Comparison of ENCODE assay signal across 7 cellular contexts in genomic region chr22:39522567-39523300, GRCh38. TPM values are rescaled to one million over a fixed set of nuclear protein-coding genes. Genes with fewer than 3 reads are reported as not detected.
A peak's percentile ranks its signal among the peaks of the same experiment; 100 is the strongest.
DNase-seq lines count a peak whose midpoint lies in the region; ATAC-seq and TF ChIP-seq lines count a peak whose summit lies in the region.

No MANE protein-coding gene starts in this region.

- H3K9me3 ChIP-seq in gastroesophageal sphincter = no peaks in the 10 kb centered on the region

- H3K4me3 Mint-ChIP-seq in activated CD8-positive, alpha-beta memory T cell treated with anti-CD3 and anti-CD28 coated beads, Interleukin-2, amount 10 ng/mL, durations not matched to agents 7 days and 5 days = peak overlapping the region; percentile 86

- peak overlapping the region; percentile 27 for H3K9ac ChIP-seq in rectal smooth muscle tissue (ENCODE audit: low read length)

- H3K27ac Mint-ChIP-seq in activated CD8-positive, alpha-beta memory T cell treated with anti-CD3 and anti-CD28 coated beads, Interleukin-2, amount 10 ng/mL, durations not matched to agents 7 days and 5 days = peak overlapping the region; percentile 94

- H3K4me1 Mint-ChIP-seq in activated CD8-positive, alpha-beta memory T cell treated with anti-CD3 and anti-CD28 coated beads, Interleukin-2, amount 10 ng/mL, durations not matched to agents 7 days and 5 days = peaks cover 63% of the 10 kb centered on the region

- H3K27me3 Mint-ChIP-seq in activated CD8-positive, alpha-beta memory T cell treated with anti-CD3 and anti-CD28 coated beads, Interleukin-2, amount 10 ng/mL, durations not matched to agents 7 days and 5 days = no peaks in the 10 kb centered on the region

- no peak for TF ChIP-seq EP300 in gastroesophageal sphincter (IDR thresholded peaks at IDR 0.05)

- H3K27ac ChIP-seq in gastroesophageal sphincter (peak overlapping the region; percentile 98 to 100 (median 100)), rectal smooth muscle tissue (ENCODE audit: low read depth, low read length) (peak overlapping the region; percentile 100)

- H3K4me3 ChIP-seq in LNCaP clone FGC (ENCODE audit: low read depth, low read length) (peak overlapping the region; percentile 87), gastroesophageal sphincter (peak overlapping the region; percentile 98 to 100), rectal smooth muscle tissue (ENCODE audit: low read length) (peak overlapping the region; percentile 88)

- TF ChIP-seq POLR2A in gastroesophageal sphincter (IDR thresholded peaks at IDR 0.05) = peak in 1 of 2 donors; percentile 6

- H3K36me3 Mint-ChIP-seq in activated CD8-positive, alpha-beta memory T cell treated with anti-CD3 and anti-CD28 coated beads, Interleukin-2, amount 10 ng/mL, durations not matched to agents 7 days and 5 days = peaks cover 49% of the 10 kb centered on the region

- peaks cover 6 to 46% of the 10 kb centered on the region in 2 donors for H3K36me3 ChIP-seq in gastroesophageal sphincter
- peaks cover 27% of the 10 kb centered on the region for H3K36me3 ChIP-seq in rectal smooth muscle tissue (ENCODE audit: control insufficient read depth, insufficient read depth, low read length)

- no peaks in the 10 kb centered on the region for H3K27me3 ChIP-seq in gastroesophageal sphincter
- no peaks in the 10 kb centered on the region for H3K27me3 ChIP-seq in rectal smooth muscle tissue (ENCODE audit: control insufficient read depth, insufficient read depth, low read length)

- no peak for TF ChIP-seq CTCF in LNCaP clone FGC (IDR thresholded peaks at IDR 0.05; ENCODE audit: control insufficient read depth, extremely low read depth, insufficient read depth)
- TF ChIP-seq CTCF in gastroesophageal sphincter (IDR thresholded peaks at IDR 0.05) = no peak

- no peaks in the 10 kb centered on the region for H3K9me3 Mint-ChIP-seq in activated CD8-positive, alpha-beta memory T cell treated with anti-CD3 and anti-CD28 coated beads, Interleukin-2, amount 10 ng/mL, durations not matched to agents 7 days and 5 days (ENCODE audit: low read depth)

- CTCF ChIA-PET in activated CD8-positive, alpha-beta memory T cell treated with anti-CD3 and anti-CD28 coated beads, Interleukin-2, amount 10 ng/mL, durations not matched to agents 7 days and 5 days (lab: Charles Lee) = interaction anchor here (1.0 to 11.2 kb wide), 7 partner anchors 8 to 171 kb away, joined by 3 to 251 read pairs (median 4); partner anchors contain the start of gene MIEF1

- WGBS in gastroesophageal sphincter (ENCODE audit: low coverage in 1 of 2), 2 donors = 10 to 20% methylated on average over 2 to 12 of the region's 14 CpGs

- DNase-seq in ELR (ENCODE audit: low read depth) = peak; percentile 80
- DNase-seq in LNCaP clone FGC (ENCODE audit: low read depth) = peak; percentile 85
- no peak for DNase-seq in activated CD8-positive, alpha-beta memory T cell treated with anti-CD3 and anti-CD28 coated beads, Interleukin-2, amount 10 ng/mL, durations not matched to agents 7 days and 5 days
- no peak for DNase-seq in SIG-M5 (lab: John Stamatoyannopoulos, UW)
- no peak for DNase-seq in left lobe of liver (ENCODE audit: low spot score)

- ATAC-seq in activated CD8-positive, alpha-beta memory T cell treated with anti-CD3 and anti-CD28 coated beads, Interleukin-2, amount 10 ng/mL, durations not matched to agents 7 days and 5 days = no peak
- ATAC-seq in gastroesophageal sphincter (no peak), left lobe of liver (no peak)

- peaks cover 5 to 83% (median 46%) of the 10 kb centered on the region in 3 donors for H3K4me1 ChIP-seq in gastroesophageal sphincter
- peaks cover 21% of the 10 kb centered on the region for H3K4me1 ChIP-seq in rectal smooth muscle tissue (ENCODE audit: control insufficient read depth, insufficient read depth, low read length)

RNA-seq across cellular contexts. Expression of gene ATF4, which starts 2.4 kb away (rescaled TPM):
- total RNA-seq in activated CD8-positive, alpha-beta memory T cell treated with anti-CD3 and anti-CD28 coated beads, Interleukin-2, amount 10 ng/mL, durations not matched to agents 7 days and 5 days = 100 to 1,000 TPM; 365 to 501 TPM
- total RNA-seq in gastroesophageal sphincter = 100 to 1,000 TPM; 450 to 718 (median 563) TPM
- 134 TPM for total RNA-seq in left lobe of liver

RNA-seq across cellular contexts. Expression of gene RPS19BP1, which starts 9.8 kb away (rescaled TPM):
- total RNA-seq in activated CD8-positive, alpha-beta memory T cell treated with anti-CD3 and anti-CD28 coated beads, Interleukin-2, amount 10 ng/mL, durations not matched to agents 7 days and 5 days = 10 to 100 TPM; 64.8 to 81.6 TPM
- total RNA-seq in gastroesophageal sphincter (100 to 1,000 TPM; 144 to 176 (median 160) TPM), left lobe of liver (50.1 TPM)

RNA-seq across cellular contexts. Expression of gene MIEF1, which starts 20.6 kb away (rescaled TPM):
- total RNA-seq in activated CD8-positive, alpha-beta memory T cell treated with anti-CD3 and anti-CD28 coated beads, Interleukin-2, amount 10 ng/mL, durations not matched to agents 7 days and 5 days = 10 to 100 TPM; 40.6 to 45.7 TPM
- total RNA-seq in gastroesophageal sphincter (10 to 100 TPM; 17.8 to 28.3 (median 21.4) TPM), left lobe of liver (26.1 TPM)

RNA-seq across cellular contexts. Expression of gene CACNA1I, which starts 47.8 kb away (rescaled TPM):
- 1 to 10 TPM in 1 of 2 experiments, under 1 TPM in 1; 0.30 to 1.8 TPM for total RNA-seq in activated CD8-positive, alpha-beta memory T cell treated with anti-CD3 and anti-CD28 coated beads, Interleukin-2, amount 10 ng/mL, durations not matched to agents 7 days and 5 days
- total RNA-seq in gastroesophageal sphincter (under 1 TPM; 0.04 to 0.54 (median 0.11) TPM), left lobe of liver (0.05 TPM)

Comparison
In these comparisons a context has a peak if more than half of its experiments do, and no peak if none do; other contexts are left out.
1. DNase-seq: peak in ELR (single experiment) and LNCaP clone FGC (single experiment); none in activated CD8-positive, alpha-beta memory T cell treated with anti-CD3 and anti-CD28 coated beads, Interleukin-2, amount 10 ng/mL, durations not matched to agents 7 days and 5 days (single experiment), SIG-M5 (single experiment) and left lobe of liver (single experiment).
2. Peak in every context shown above with its lines, with median percentiles within 50 percentile points of each other: H3K4me3 ChIP-seq.